Comparison of ENCODE assay signal across 1 cellular context in genomic region chrX:12974797-12975669, GRCh38.
TF ChIP-seq lines count a peak whose summit lies in the region.

TMSB4X (plus strand) TSS chrX:12975110.

TF ChIP-seq in K562, 482 proteins besides CTCF, POLR2A, EP300 and RAD21 (continued from another document and continues in another):
- TF ChIP-seq GATAD2B (IDR thresholded peaks at IDR 0.05; ENCODE audit: borderline replicate concordance) (0 out of 2 replicates have a peak, but pooled peaks have one; percentile 17), HNRNPUL1 (IDR thresholded peaks at IDR 0.05; ENCODE audit: low read length) (no peak), SNIP1 (IDR thresholded peaks at IDR 0.05; ENCODE audit: low read depth) (no peak), SIN3A (IDR thresholded peaks at IDR 0.05; ENCODE audit: borderline replicate concordance in 2 of 2, control insufficient read depth in 1 of 2, low read depth in 2 of 2, low read length in 2 of 2) (peak in 1 of 2 experiments; percentile 53; a peak in 1 of 4 replicates), NELFE (IDR thresholded peaks at IDR 0.05; ENCODE audit: insufficient read depth, insufficient read length) (peak; percentile 94), NR4A1 (CRISPR knock-in tag; IDR thresholded peaks at IDR 0.05) (no peak), NR4A1 (tag; IDR thresholded peaks at IDR 0.05) (no peak), MCM2 (IDR thresholded peaks at IDR 0.05; ENCODE audit: low read depth) (no peak), ZNF318 (IDR thresholded peaks at IDR 0.05; ENCODE audit: borderline replicate concordance in 1 of 2, low read depth in 1 of 2) (0 out of 4 replicates have a peak, but pooled peaks of 1 of the 2 experiments have one; percentile 42), ZNF445 (CRISPR knock-in tag; IDR thresholded peaks at IDR 0.05; ENCODE audit: low read depth) (no peak), SOX6 (IDR thresholded peaks at IDR 0.05) (0 out of 2 replicates have a peak, but pooled peaks have one; percentile 11), ZNF347 (CRISPR knock-in tag; IDR thresholded peaks at IDR 0.05; ENCODE audit: low read depth) (no peak), XRCC5 (IDR thresholded peaks at IDR 0.05; ENCODE audit: low read depth, low read length) (no peak), TGIF2 (CRISPR knock-in tag; IDR thresholded peaks at IDR 0.05) (no peak; the same call in 1 of the 2 replicates), ELF4 (CRISPR knock-in tag; IDR thresholded peaks at IDR 0.05) (no peak), ZFP91 (CRISPR knock-in tag; IDR thresholded peaks at IDR 0.05) (no peak), HEY1 (CRISPR knock-in tag; IDR thresholded peaks at IDR 0.05; ENCODE audit: borderline replicate concordance) (0 out of 2 replicates have a peak, but pooled peaks have one; percentile 36), PURB (CRISPR knock-in tag; IDR thresholded peaks at IDR 0.05; ENCODE audit: low read depth) (no peak), GTF2F1 (IDR thresholded peaks at IDR 0.05; ENCODE audit: low read depth, low read length) (peak; percentile 91), PHTF2 (CRISPR knock-in tag; IDR thresholded peaks at IDR 0.05) (no peak; the same call in 1 of the 2 replicates), ZNF263 (CRISPR knock-in tag; IDR thresholded peaks at IDR 0.05; ENCODE audit: borderline replicate concordance) (0 out of 2 replicates have a peak, but pooled peaks have one; percentile 10), GTF2E2 (tag; IDR thresholded peaks at IDR 0.05) (no peak; the same call in 1 of the 2 replicates), HMGN3 (IDR thresholded peaks at IDR 0.05; ENCODE audit: borderline replicate concordance, extremely low read depth, insufficient read length, low read depth, low read length) (peak; percentile 78), ZBTB9 (CRISPR knock-in tag; IDR thresholded peaks at IDR 0.05) (no peak), ZKSCAN8 (CRISPR knock-in tag; IDR thresholded peaks at IDR 0.05) (no peak), ZNF212 (CRISPR knock-in tag; IDR thresholded peaks at IDR 0.05) (no peak), ZNF174 (CRISPR knock-in tag; IDR thresholded peaks at IDR 0.05) (no peak), PPARD (CRISPR knock-in tag; IDR thresholded peaks at IDR 0.05) (no peak), RBFOX2 (IDR thresholded peaks at IDR 0.05; ENCODE audit: low read depth, low read length) (peak; percentile 98), SPI1 (IDR thresholded peaks at IDR 0.05; ENCODE audit: borderline replicate concordance, low read depth, low read length) (no peak), RAD51 (IDR thresholded peaks at IDR 0.05; ENCODE audit: borderline replicate concordance, low read depth) (no peak), ZNF175 (CRISPR knock-in tag; IDR thresholded peaks at IDR 0.05; ENCODE audit: low read depth) (no peak), BCOR (IDR thresholded peaks at IDR 0.05) (no peak), ZNF75A (CRISPR knock-in tag; IDR thresholded peaks at IDR 0.05) (no peak), NBN (IDR thresholded peaks at IDR 0.05; ENCODE audit: low read depth) (no peak), U2AF1 (optimal IDR thresholded peaks at IDR 0.05; ENCODE audit: low read depth, low read length) (no peak), ZNF655 (CRISPR knock-in tag; IDR thresholded peaks at IDR 0.05) (no peak), ZNF436 (CRISPR knock-in tag; IDR thresholded peaks at IDR 0.05) (no peak), KDM1A (IDR thresholded peaks at IDR 0.05) (peak in 1 of 2 experiments; percentile 39; a peak in 1 of 4 replicates), MBD2 (IDR thresholded peaks at IDR 0.05; ENCODE audit: borderline replicate concordance, low read depth) (peak; percentile 73; the same call in 1 of the 2 replicates), TARDBP (IDR thresholded peaks at IDR 0.05) (no peak), HDAC6 (IDR thresholded peaks at IDR 0.05; ENCODE audit: low read depth, low read length) (no peak), MTA1 (IDR thresholded peaks at IDR 0.05; ENCODE audit: borderline replicate concordance) (0 out of 2 replicates have a peak, but pooled peaks have one; percentile 7), ZC3H11A (IDR thresholded peaks at IDR 0.05; ENCODE audit: low read depth, low read length) (no peak), HLTF (IDR thresholded peaks at IDR 0.05) (no peak), ARID2 (IDR thresholded peaks at IDR 0.05) (no peak), ZBTB33 (CRISPR knock-in tag; IDR thresholded peaks at IDR 0.05) (peak; percentile 31; the same call in 1 of the 2 replicates), ATF4 (CRISPR knock-in tag; IDR thresholded peaks at IDR 0.05) (no peak), ZNF512 (tag; IDR thresholded peaks at IDR 0.05) (no peak), ZNF146 (CRISPR knock-in tag; IDR thresholded peaks at IDR 0.05; ENCODE audit: unreplicated experiment) (no peak), ZNF717 (CRISPR knock-in tag; IDR thresholded peaks at IDR 0.05) (no peak), IRF9 (tag; IDR thresholded peaks at IDR 0.05) (no peak), HMG20B (CRISPR knock-in tag; IDR thresholded peaks at IDR 0.05) (no peak), ZNF668 (CRISPR knock-in tag; IDR thresholded peaks at IDR 0.05) (no peak), GABPB1 (CRISPR knock-in tag; IDR thresholded peaks at IDR 0.05) (peak; percentile 66; the same call in 1 of the 2 replicates)
